Comparison of ENCODE assay signal across 26 cellular contexts in the genomic region with DNA sequence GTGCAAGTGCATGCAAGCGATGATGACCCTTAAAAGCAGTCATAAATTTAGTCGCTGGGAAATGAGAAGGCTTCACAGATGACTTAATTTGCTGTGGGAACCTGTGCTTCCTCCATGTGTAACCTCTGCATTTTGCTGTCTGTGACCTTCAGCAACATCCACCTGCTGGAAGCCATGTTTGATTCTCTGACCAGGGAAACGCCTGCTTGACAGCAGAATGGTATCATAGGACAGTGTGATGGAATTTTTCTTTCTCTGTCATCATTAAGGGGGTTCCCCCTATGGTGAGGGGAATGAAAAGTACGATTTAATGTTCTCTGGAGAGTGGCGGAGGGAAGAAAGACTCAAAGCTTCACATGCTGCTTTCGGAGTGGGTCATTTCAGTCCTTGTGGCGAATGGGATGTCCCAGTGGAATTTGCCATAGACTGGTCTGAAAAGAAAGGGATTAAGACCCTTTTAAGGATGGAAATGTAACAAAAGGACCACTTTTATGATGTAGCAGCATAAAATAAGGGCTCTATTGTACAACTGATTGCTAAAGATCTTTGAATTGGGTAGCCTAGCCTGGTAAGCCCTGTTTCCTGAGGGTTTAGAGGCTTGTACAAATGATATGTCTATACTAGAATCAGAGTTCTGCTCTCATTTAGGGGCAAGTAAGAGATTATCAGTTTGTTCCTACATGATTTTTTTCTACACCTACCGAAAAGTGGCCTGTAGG.
"Had no signal": no experiment of that assay in that cellular context is flagged by ENCODE, and none has a peak within 500 bp of the region (broad histone marks: within the 10 kb centered on the region; RNA-seq: fewer than 3 reads in every experiment).

No MANE protein-coding gene starts in this region.

- H3K27ac ChIP-seq: breast epithelium, esophagus squamous epithelium, gastrocnemius medialis, spleen, thyroid gland had no signal

- H3K36me3 ChIP-seq: breast epithelium, esophagus squamous epithelium, gastrocnemius medialis, spleen, thyroid gland had no signal

- H3K4me1 Mint-ChIP-seq: activated B cell treated with CpG ODN at 0.5 μM for 24 hours; activated naive CD8-positive, alpha-beta T cell treated with anti-CD3 and anti-CD28 coated beads for 36 hours; central memory CD8-positive, alpha-beta T cell; memory B cell had no signal

- H3K27ac Mint-ChIP-seq: activated B cell treated with CpG ODN at 0.5 μM for 24 hours; activated naive CD8-positive, alpha-beta T cell treated with anti-CD3 and anti-CD28 coated beads for 36 hours; activated T-helper 2 cell treated with anti-CD3 and anti-CD28 coated beads, Interferon-gamma antibody, Interleukin-2, Interleukin-4, amounts not matched to agents 10 μg/mL and 5 μg/mL and 100 μg/mL, durations not matched to agents 14 hours and 24 hours and 36 hours; memory B cell; progenitor cell of endocrine pancreas; T-helper 1 cell treated with Interleukin-12 subunit alpha and Interleukin-12 subunit beta and Interleukin-4 antibody, amounts not matched to agents 30 μg/mL and 1 μg/mL, for 36 hours had no signal

- ATAC-seq: activated T-cell treated with anti-CD3 and anti-CD28 coated beads, Interleukin-2, amount 50 U/mL, for 4 hours; gastrocnemius medialis; left cardiac atrium had no signal

- H3K9me3 ChIP-seq: breast epithelium, esophagus squamous epithelium, gastrocnemius medialis, spleen, thyroid gland had no signal

- H3K27me3 ChIP-seq: breast epithelium, esophagus squamous epithelium, gastrocnemius medialis, spleen, thyroid gland had no signal

- H3K9me3 Mint-ChIP-seq: activated B cell treated with CpG ODN at 0.5 μM for 24 hours; activated T-cell treated with anti-CD3 and anti-CD28 coated beads, Interleukin-2, amount 50 U/mL, for 4 hours; activated T-helper 2 cell treated with anti-CD3 and anti-CD28 coated beads, Interferon-gamma antibody, Interleukin-2, Interleukin-4, amounts not matched to agents 10 μg/mL and 5 μg/mL and 100 μg/mL, durations not matched to agents 14 hours and 24 hours and 36 hours; nephron; T-helper 1 cell treated with Interleukin-12 subunit alpha and Interleukin-12 subunit beta and Interleukin-4 antibody, amounts not matched to agents 30 μg/mL and 1 μg/mL, for 36 hours had no signal

- H3K4me3 ChIP-seq: breast epithelium, esophagus squamous epithelium, gastrocnemius medialis, spleen, thyroid gland had no signal

- H3K27me3 Mint-ChIP-seq: activated B cell treated with CpG ODN at 0.5 μM for 24 hours; activated naive CD8-positive, alpha-beta T cell treated with anti-CD3 and anti-CD28 coated beads for 36 hours; central memory CD8-positive, alpha-beta T cell; memory B cell; progenitor cell of endocrine pancreas had no signal

- H3K4me3 Mint-ChIP-seq: activated B cell treated with CpG ODN at 0.5 μM for 24 hours; activated naive CD8-positive, alpha-beta T cell treated with anti-CD3 and anti-CD28 coated beads for 36 hours; activated T-cell treated with anti-CD3 and anti-CD28 coated beads, Interleukin-2, amount 50 U/mL, for 4 hours; central memory CD8-positive, alpha-beta T cell; memory B cell; nephron; T-helper 1 cell treated with Interleukin-12 subunit alpha and Interleukin-12 subunit beta and Interleukin-4 antibody, amounts not matched to agents 30 μg/mL and 1 μg/mL, for 36 hours had no signal

- DNase-seq: activated B cell treated with CpG ODN at 0.5 μM for 24 hours; activated CD4-positive, alpha-beta T cell treated with anti-CD3 and anti-CD28 coated beads for 4 hours; activated CD4-positive, alpha-beta T cell treated with anti-CD3 and anti-CD28 coated beads, Interleukin-2, amount 50 U/mL, for 48 hours; activated CD8-positive, alpha-beta memory T cell treated with anti-CD3 and anti-CD28 coated beads, Interleukin-2, amount 50 U/mL, for 48 hours; activated naive CD4-positive, alpha-beta T cell treated with Interleukin-2 at 50 U/mL for 16 hours; activated naive CD8-positive, alpha-beta T cell treated with anti-CD3 and anti-CD28 coated beads for 36 hours; activated T-cell treated with anti-CD3 and anti-CD28 coated beads, Interleukin-2, amount 50 U/mL, for 4 hours; esophagus squamous epithelium; gastrocnemius medialis; hippocampal formation; left cardiac atrium; retina; spleen; stimulated activated CD4-positive, alpha-beta T cell treated with anti-CD3 and anti-CD28 coated beads, Interleukin-4, amount 100 ng/mL, for 24 hours; stimulated activated naive CD4-positive, alpha-beta T cell treated with Interleukin-2 at 50 U/mL for 16 hours; T1000; thyroid gland had no signal

- FAIRE-seq: astrocyte, colon had no signal

- H3K4me1 ChIP-seq: breast epithelium, esophagus squamous epithelium, gastrocnemius medialis, spleen, thyroid gland had no signal

- H3K36me3 Mint-ChIP-seq: activated naive CD8-positive, alpha-beta T cell treated with anti-CD3 and anti-CD28 coated beads for 36 hours; memory B cell had no signal
